26 cellular contexts compared by ENCODE assay signal in genomic region chr16:87343753-87344050, GRCh38. TPM values are rescaled to one million over a fixed set of nuclear protein-coding genes. Genes with fewer than 3 reads are reported as not detected.
A peak's percentile ranks its signal among the peaks of the same experiment; 100 is the strongest.
DNase-seq lines count a peak whose midpoint lies in the region; ATAC-seq, FAIRE-seq and TF ChIP-seq lines count a peak whose summit lies in the region.
"Had no signal": no experiment of that assay in that cellular context is flagged by ENCODE, and none has a peak within 500 bp of the region (broad histone marks: within the 10 kb centered on the region; RNA-seq: fewer than 3 reads in every experiment).

No MANE protein-coding gene starts in this region.

- TF ChIP-seq POLR2A in HepG2 (IDR thresholded peaks at IDR 0.05; ENCODE audit: insufficient read depth in 1 of 2, low read depth in 2 of 2, low read length in 2 of 2) (0 out of 4 replicates have a peak, but pooled peaks of 1 of the 2 experiments have one; percentile 13), lower leg skin (IDR thresholded peaks at IDR 0.05) (no peak)

- no peak overlapping the region for H3K27ac ChIP-seq in CD8-positive, alpha-beta T cell (ENCODE audit: low read depth, low read length)
- no peak overlapping the region for H3K27ac ChIP-seq in HepG2 (ENCODE audit: extremely low read length, insufficient read depth, low read length)
- H3K27ac ChIP-seq: epithelial cell of prostate had no signal

- BruUV-seq in HepG2 (replicated peaks; lab: Mats Ljungman, UMichigan), result no TSS peak

- H2AFZ ChIP-seq in HepG2 (ENCODE audit: low read length), result no peak overlapping the region

- TF ChIP-seq RAD21 in HepG2 (CRISPR knock-in tag; IDR thresholded peaks at IDR 0.05), result no peak

- in situ Hi-C loops in HepG2 (cut with HindIII; ENCODE audit: extremely low pct_ligation_motif_present, low pct_unique_long_range_greater_than_20kb), result no loop called here

- H4K20me1 ChIP-seq in HepG2 (ENCODE audit: insufficient read depth, low read length), result peaks cover 88% of the 10 kb centered on the region

- peak overlapping the region; percentile 67 for H3K27ac Mint-ChIP-seq in activated CD8-positive, alpha-beta T cell treated with anti-CD3 and anti-CD28 coated beads for 36 hours
- H3K27ac Mint-ChIP-seq in activated CD8-positive, alpha-beta T cell treated with anti-CD3 and anti-CD28 coated beads, Interleukin-2, amount 10 ng/mL, durations not matched to agents 7 days and 5 days, result no peak overlapping the region
- H3K27ac Mint-ChIP-seq in CD8-positive, alpha-beta T cell, result peak overlapping the region; percentile 73
- peak overlapping the region; percentile 89 for H3K27ac Mint-ChIP-seq in WTC11
- H3K27ac Mint-ChIP-seq: B cell; memory B cell; stimulated activated memory B cell treated with anti-CD40 and anti-IgM and Interleukin-4, amounts not matched to agents 10 μg/mL and 1 μg/mL and 100 μg/mL, for 72 hours had no signal

- no peak for FAIRE-seq in HepG2 (lab: Jason Lieb, UNC)
- FAIRE-seq: GM12891 had no signal

- no peak for TF ChIP-seq CTCF in activated CD8-positive, alpha-beta T cell treated with anti-CD3 and anti-CD28 coated beads for 36 hours (IDR thresholded peaks at IDR 0.05)
- no peak for TF ChIP-seq CTCF in CD8-positive, alpha-beta T cell (IDR thresholded peaks at IDR 0.05)
- no peak for TF ChIP-seq CTCF in WTC11 (IDR thresholded peaks at IDR 0.05)
- TF ChIP-seq CTCF in HepG2 (CRISPR knock-in tag; IDR thresholded peaks at IDR 0.05), result 0 out of 2 replicates have a peak, but pooled peaks have one; percentile 6
- no peak for TF ChIP-seq CTCF in lower leg skin (IDR thresholded peaks at IDR 0.05)

- no peak for DNase-seq in activated CD8-positive, alpha-beta T cell treated with anti-CD3 and anti-CD28 coated beads for 36 hours
- DNase-seq in activated CD8-positive, alpha-beta T cell treated with anti-CD3 and anti-CD28 coated beads, Interleukin-2, amount 10 ng/mL, durations not matched to agents 7 days and 5 days, result no peak
- no peak for DNase-seq in CD8-positive, alpha-beta T cell
- no peak for DNase-seq in WTC11 (ENCODE audit: low spot score)
- no peak for DNase-seq in HepG2 (ENCODE audit: low spot score)
- no peak for DNase-seq in DMS153 (lab: John Stamatoyannopoulos, UW)
- no peak for DNase-seq in MG63
- DNase-seq in lower leg skin (ENCODE audit: low spot score in 2 of 2), result no peak
- DNase-seq: activated CD4-positive, alpha-beta T cell treated with anti-CD3 and anti-CD28 coated beads for 48 hours; COR-L47; left colon; NCI-H1092 treated with DMSO at 0.1 percent for 48 hours; NCI-H187 treated with DMSO at 0.1 percent for 48 hours; NCI-H526; SIG-M5; stimulated activated CD4-positive, alpha-beta T cell treated with anti-CD3 and anti-CD28 coated beads, Interleukin-2, amount 100 ng/mL, for 48 hours had no signal

- intact Hi-C loops in activated CD8-positive, alpha-beta T cell treated with anti-CD3 and anti-CD28 coated beads for 36 hours (cut with micrococcal nuclease), result no loop called here
- intact Hi-C loops in CD8-positive, alpha-beta T cell (cut with DNase I, micrococcal nuclease), result no loop called here
- intact Hi-C loops in HepG2 (cut with micrococcal nuclease; ENCODE audit: unreplicated experiment) (no loop called here), lower leg skin (cut with DNase I; ENCODE audit: low total_unique reads) (no loop called here)

- ATAC-seq in activated CD8-positive, alpha-beta T cell treated with anti-CD3 and anti-CD28 coated beads for 36 hours, result no peak
- ATAC-seq in activated CD8-positive, alpha-beta T cell treated with anti-CD3 and anti-CD28 coated beads, Interleukin-2, amount 10 ng/mL, durations not matched to agents 7 days and 5 days, result no peak
- no peak for ATAC-seq in CD8-positive, alpha-beta T cell
- ATAC-seq in WTC11 (no peak), HepG2 (peak; percentile 5)
- ATAC-seq: HCT116, left colon had no signal

- TF ChIP-seq EP300 in HepG2 (IDR thresholded peaks at IDR 0.05; ENCODE audit: low read depth in 2 of 2, low read length in 2 of 2), result no peak
- no peak for TF ChIP-seq EP300 in HepG2 (CRISPR knock-in tag; IDR thresholded peaks at IDR 0.05; ENCODE audit: borderline replicate concordance)

- no peak overlapping the region for H3K4me2 ChIP-seq in HepG2 (ENCODE audit: low read depth, low read length)
- H3K4me2 ChIP-seq: smooth muscle cell had no signal

- peaks cover 79% of the 10 kb centered on the region for H3K79me2 ChIP-seq in HepG2 (ENCODE audit: insufficient read depth, low read length)

- H3K27me3 Mint-ChIP-seq in activated CD8-positive, alpha-beta T cell treated with anti-CD3 and anti-CD28 coated beads for 36 hours, result no peaks in the 10 kb centered on the region
- no peaks in the 10 kb centered on the region for H3K27me3 Mint-ChIP-seq in activated CD8-positive, alpha-beta T cell treated with anti-CD3 and anti-CD28 coated beads, Interleukin-2, amount 10 ng/mL, durations not matched to agents 7 days and 5 days (ENCODE audit: low read depth)
- H3K27me3 Mint-ChIP-seq in CD8-positive, alpha-beta T cell (ENCODE audit: low read depth), result no peaks in the 10 kb centered on the region
- no peaks in the 10 kb centered on the region for H3K27me3 Mint-ChIP-seq in WTC11 (ENCODE audit: low read depth)
- H3K27me3 Mint-ChIP-seq: B cell; memory B cell; stimulated activated memory B cell treated with anti-CD40 and anti-IgM and Interleukin-4, amounts not matched to agents 10 μg/mL and 1 μg/mL and 100 μg/mL, for 72 hours had no signal

- H3K4me1 ChIP-seq in CD8-positive, alpha-beta T cell (ENCODE audit: insufficient read depth, low read length), result peaks cover 16% of the 10 kb centered on the region
- H3K4me1 ChIP-seq in HepG2 (ENCODE audit: insufficient read depth, low read length), result no peaks in the 10 kb centered on the region

- no peaks in the 10 kb centered on the region for H3K9me3 ChIP-seq in CD8-positive, alpha-beta T cell (ENCODE audit: low read length)
- H3K9me3 ChIP-seq in HepG2 (ENCODE audit: low read length), result no peaks in the 10 kb centered on the region
- H3K9me3 ChIP-seq in MG63, result no peaks in the 10 kb centered on the region
- H3K9me3 ChIP-seq: heart right ventricle, suprapubic skin had no signal

- H3K4me3 ChIP-seq in CD8-positive, alpha-beta T cell (ENCODE audit: low read depth, low read length), result no peak overlapping the region
- H3K4me3 ChIP-seq in HepG2 (replicated peaks in 1 of 3; ENCODE audit: insufficient read depth in 1 of 3, low read depth in 2 of 3, low read length in 3 of 3), result no peak overlapping the region
- no peak overlapping the region for H3K4me3 ChIP-seq in MG63
- no peak overlapping the region for H3K4me3 ChIP-seq in lower leg skin (ENCODE audit: low read depth, poor library complexity, severe bottlenecking)
- H3K4me3 ChIP-seq: heart right ventricle, smooth muscle cell, suprapubic skin had no signal

- 90% methylated on average over 10 of the region's 11 CpGs for WGBS in HepG2 (ENCODE audit: low lambda C conversion rate)
- 88 to 90% methylated on average over 11 of the region's 11 CpGs for WGBS in lower leg skin, 2 donors

- no peaks in the 10 kb centered on the region for H3K27me3 ChIP-seq in CD8-positive, alpha-beta T cell (ENCODE audit: insufficient read depth, low read length)
- H3K27me3 ChIP-seq in HepG2 (ENCODE audit: control insufficient read depth in 1 of 2, insufficient read depth in 2 of 2, low read length in 2 of 2), result no peaks in the 10 kb centered on the region
- no peaks in the 10 kb centered on the region for H3K27me3 ChIP-seq in MG63
- H3K27me3 ChIP-seq: dorsolateral prefrontal cortex, heart right ventricle, suprapubic skin had no signal

- H3K9ac ChIP-seq in HepG2 (ENCODE audit: insufficient read depth, low read depth, low read length), result no peak overlapping the region

- no peaks in the 10 kb centered on the region for H3K9me3 Mint-ChIP-seq in activated CD8-positive, alpha-beta T cell treated with anti-CD3 and anti-CD28 coated beads for 36 hours
- H3K9me3 Mint-ChIP-seq in activated CD8-positive, alpha-beta T cell treated with anti-CD3 and anti-CD28 coated beads, Interleukin-2, amount 10 ng/mL, durations not matched to agents 7 days and 5 days (ENCODE audit: insufficient read depth), result no peaks in the 10 kb centered on the region
- H3K9me3 Mint-ChIP-seq in CD8-positive, alpha-beta T cell, result no peaks in the 10 kb centered on the region
- H3K9me3 Mint-ChIP-seq in WTC11, result no peaks in the 10 kb centered on the region
- H3K9me3 Mint-ChIP-seq: memory B cell; stimulated activated memory B cell treated with anti-CD40 and anti-IgM and Interleukin-4, amounts not matched to agents 10 μg/mL and 1 μg/mL and 100 μg/mL, for 72 hours had no signal

- peaks cover 11% of the 10 kb centered on the region for H3K36me3 ChIP-seq in CD8-positive, alpha-beta T cell (ENCODE audit: insufficient read depth, low read length)
- H3K36me3 ChIP-seq in HepG2 (replicated peaks in 1 of 2; ENCODE audit: control insufficient read depth in 1 of 2, insufficient read depth in 2 of 2, low read length in 2 of 2) (peaks cover 67 to 90% of the 10 kb centered on the region in 2 experiments), MG63 (no peaks in the 10 kb centered on the region; the same call in 1 of the 2 replicates)

- peaks cover 26% of the 10 kb centered on the region for H3K4me1 Mint-ChIP-seq in activated CD8-positive, alpha-beta T cell treated with anti-CD3 and anti-CD28 coated beads for 36 hours (ENCODE audit: low read depth)
- H3K4me1 Mint-ChIP-seq in activated CD8-positive, alpha-beta T cell treated with anti-CD3 and anti-CD28 coated beads, Interleukin-2, amount 10 ng/mL, durations not matched to agents 7 days and 5 days (ENCODE audit: low read depth), result peaks cover 25% of the 10 kb centered on the region
- peaks cover 28% of the 10 kb centered on the region for H3K4me1 Mint-ChIP-seq in CD8-positive, alpha-beta T cell (ENCODE audit: low read depth)
- H3K4me1 Mint-ChIP-seq in WTC11, result peaks cover 15% of the 10 kb centered on the region

- H3K36me3 Mint-ChIP-seq in activated CD8-positive, alpha-beta T cell treated with anti-CD3 and anti-CD28 coated beads for 36 hours (ENCODE audit: low read depth), result peaks cover 56% of the 10 kb centered on the region
- peaks cover 38% of the 10 kb centered on the region for H3K36me3 Mint-ChIP-seq in activated CD8-positive, alpha-beta T cell treated with anti-CD3 and anti-CD28 coated beads, Interleukin-2, amount 10 ng/mL, durations not matched to agents 7 days and 5 days (ENCODE audit: low read depth)
- peaks cover 70% of the 10 kb centered on the region for H3K36me3 Mint-ChIP-seq in CD8-positive, alpha-beta T cell
- H3K36me3 Mint-ChIP-seq in WTC11, result peaks cover 21% of the 10 kb centered on the region

- CTCF ChIA-PET in activated CD8-positive, alpha-beta T cell treated with anti-CD3 and anti-CD28 coated beads for 36 hours (lab: Charles Lee), result interaction anchor here (0.8 to 1.1 kb wide), 2 partner anchors 12 to 40 kb away, joined by 3 read pairs; partner anchors contain the start of gene FBXO31
- CTCF ChIA-PET in activated CD8-positive, alpha-beta T cell treated with anti-CD3 and anti-CD28 coated beads, Interleukin-2, amount 10 ng/mL, durations not matched to agents 7 days and 5 days (lab: Charles Lee), result interaction anchor here (1.1 kb wide), 1 partner anchor 45 kb away, joined by 3 read pairs; no protein-coding TSS in a partner anchor
- CTCF ChIA-PET in CD8-positive, alpha-beta T cell (lab: Charles Lee), result interaction anchor here (0.9 kb wide), 1 partner anchor 51 kb away, joined by 3 read pairs; no protein-coding TSS in a partner anchor
- CTCF ChIA-PET in WTC11 (lab: Charles Lee) (no interaction called here), HepG2 (lab: Yijun Ruan, JAX; ENCODE audit: low intra/inter-chr PET ratio, low total read pairs) (no interaction called here)

- H3K4me3 Mint-ChIP-seq in activated CD8-positive, alpha-beta T cell treated with anti-CD3 and anti-CD28 coated beads for 36 hours, result peak overlapping the region; percentile 33
- H3K4me3 Mint-ChIP-seq in activated CD8-positive, alpha-beta T cell treated with anti-CD3 and anti-CD28 coated beads, Interleukin-2, amount 10 ng/mL, durations not matched to agents 7 days and 5 days, result no peak overlapping the region
- H3K4me3 Mint-ChIP-seq in CD8-positive, alpha-beta T cell, result peak overlapping the region; percentile 58
- H3K4me3 Mint-ChIP-seq in WTC11, result no peak overlapping the region
- H3K4me3 Mint-ChIP-seq: B cell; memory B cell; stimulated activated memory B cell treated with anti-CD40 and anti-IgM and Interleukin-4, amounts not matched to agents 10 μg/mL and 1 μg/mL and 100 μg/mL, for 72 hours had no signal

- POLR2A ChIA-PET in activated CD8-positive, alpha-beta T cell treated with anti-CD3 and anti-CD28 coated beads for 36 hours (lab: Charles Lee), result interaction anchor here (0.6 kb wide), 1 partner anchor 42 kb away, joined by 3 read pairs; no protein-coding TSS in a partner anchor
- POLR2A ChIA-PET in activated CD8-positive, alpha-beta T cell treated with anti-CD3 and anti-CD28 coated beads, Interleukin-2, amount 10 ng/mL, durations not matched to agents 7 days and 5 days (lab: Charles Lee), result no interaction called here
- POLR2A ChIA-PET in CD8-positive, alpha-beta T cell (lab: Charles Lee), result no interaction called here
- POLR2A ChIA-PET in WTC11 (lab: Charles Lee) (no interaction called here), HepG2 (lab: Yijun Ruan, JAX) (interaction anchor here (0.7 to 1.2 kb wide), 3 partner anchors 12 to 39 kb away, joined by 3 read pairs; partner anchors contain the start of gene C16orf95)

RNA-seq across cellular contexts. Expression of gene C16orf95, which starts 26.5 kb away (rescaled TPM):
- 10 to 100 TPM; 11.5 to 13.6 TPM for total RNA-seq in activated CD8-positive, alpha-beta T cell treated with anti-CD3 and anti-CD28 coated beads for 36 hours
- 1 to 10 TPM; 7.2 to 9.4 TPM for total RNA-seq in activated CD8-positive, alpha-beta T cell treated with anti-CD3 and anti-CD28 coated beads, Interleukin-2, amount 10 ng/mL, durations not matched to agents 7 days and 5 days
- total RNA-seq in CD8-positive, alpha-beta T cell, result 1 to 10 TPM in 1 of 2 experiments, under 1 TPM in 1; 0.76 to 1.2 TPM
- total RNA-seq in WTC11 (2021) (5.7 to 7.5 TPM (median 7.1 TPM) in 3 replicates), HepG2 (2016; rRNA removed; fragmentation: Illumina TruSeq; extraction: Trizol) (7.2 and 8.6 TPM in 2 replicates), lower leg skin (1 to 10 TPM; 1.4 to 2.5 (median 1.9) TPM)
- 20.8 and 21.6 TPM in 2 replicates for total RNA-seq in HepG2 (2016; cell fraction: cytosol; rRNA removed; fragmentation: Illumina TruSeq; extraction: Trizol; ENCODE audit: low read depth)
- 6.9 and 8.1 TPM in 2 replicates for total RNA-seq in HepG2 (2016; cell fraction: insoluble cytoplasmic fraction; rRNA removed; fragmentation: Illumina TruSeq; extraction: Trizol)
- 15.4 and 16.2 TPM in 2 replicates for total RNA-seq in HepG2 (2016; cell fraction: membrane; rRNA removed; fragmentation: Illumina TruSeq; extraction: Trizol)
- total RNA-seq in HepG2 (2016; cell fraction: nucleus; rRNA removed; fragmentation: Illumina TruSeq; extraction: Trizol), result 6.3 TPM in 2 replicates
- 2.0 and 2.8 TPM in 2 replicates for polyA plus RNA-seq in HepG2 (2011; rRNA removed)
- polyA plus RNA-seq in HepG2 (2011; cell fraction: cytosol; rRNA removed), result 1.3 and 3.1 TPM in 2 replicates
- 4.1 and 5.0 TPM in 2 replicates for polyA plus RNA-seq in HepG2 (2011; cell fraction: nucleus; rRNA removed)
- 3.8 and 4.5 TPM in 2 replicates for polyA plus RNA-seq in HepG2 (2012)
- 14.5 and 18.3 TPM in 2 replicates for polyA plus RNA-seq in HepG2 (2016; cell fraction: cytosol; fragmentation: Illumina TruSeq; extraction: Trizol; ENCODE audit: low read depth)
- 6.1 and 7.7 TPM in 2 replicates for polyA plus RNA-seq in HepG2 (2016; cell fraction: insoluble cytoplasmic fraction; fragmentation: Illumina TruSeq; extraction: Trizol; ENCODE audit: low read depth)
- polyA plus RNA-seq in HepG2 (2016; cell fraction: membrane; fragmentation: Illumina TruSeq; extraction: Trizol; ENCODE audit: low read depth), result 13.5 and 16.8 TPM in 2 replicates
- 7.1 and 7.6 TPM in 2 replicates for polyA plus RNA-seq in HepG2 (2016; cell fraction: nucleus; fragmentation: Illumina TruSeq; extraction: Trizol; ENCODE audit: insufficient read depth, low read depth)
- polyA minus RNA-seq in HepG2 (2011; rRNA and poly(A)+ RNA removed; ENCODE audit: low replicate concordance), result 2.1 and 2.6 TPM in 2 replicates
- polyA minus RNA-seq in HepG2 (2011; cell fraction: cytosol; rRNA and poly(A)+ RNA removed), result 0.79 and 1.4 TPM in 2 replicates
- polyA minus RNA-seq in HepG2 (2011; cell fraction: nucleus; rRNA and poly(A)+ RNA removed), result 3.7 and 5.0 TPM in 2 replicates
- total RNA-seq in MG63 (2014; rRNA removed; shearing (Covaris generic); ENCODE audit: low replicate concordance), result 6.6 TPM in 1 of 2 replicates, not detected in the other

RNA-seq across cellular contexts. Expression of gene FBXO31, which starts 39.9 kb away (rescaled TPM):
- total RNA-seq in activated CD8-positive, alpha-beta T cell treated with anti-CD3 and anti-CD28 coated beads for 36 hours, result 10 to 100 TPM; 32.0 to 32.7 TPM
- 10 to 100 TPM; 29.3 to 30.1 TPM for total RNA-seq in activated CD8-positive, alpha-beta T cell treated with anti-CD3 and anti-CD28 coated beads, Interleukin-2, amount 10 ng/mL, durations not matched to agents 7 days and 5 days
- total RNA-seq in CD8-positive, alpha-beta T cell, result 10 to 100 TPM; 34.7 to 46.8 TPM
- total RNA-seq in WTC11 (2021), result 20.8 to 24.2 TPM (median 22.6 TPM) in 3 replicates
- total RNA-seq in HepG2 (2016; rRNA removed; fragmentation: Illumina TruSeq; extraction: Trizol), result 81.3 and 92.4 TPM in 2 replicates
- 18.3 and 22.9 TPM in 2 replicates for total RNA-seq in HepG2 (2016; cell fraction: cytosol; rRNA removed; fragmentation: Illumina TruSeq; extraction: Trizol; ENCODE audit: low read depth)
- 64.5 and 91.5 TPM in 2 replicates for total RNA-seq in HepG2 (2016; cell fraction: insoluble cytoplasmic fraction; rRNA removed; fragmentation: Illumina TruSeq; extraction: Trizol)
- total RNA-seq in HepG2 (2016; cell fraction: membrane; rRNA removed; fragmentation: Illumina TruSeq; extraction: Trizol), result 33.7 and 38.0 TPM in 2 replicates
- 94.4 and 107 TPM in 2 replicates for total RNA-seq in HepG2 (2016; cell fraction: nucleus; rRNA removed; fragmentation: Illumina TruSeq; extraction: Trizol)
- polyA plus RNA-seq in HepG2 (2011; rRNA removed), result 101 and 118 TPM in 2 replicates
- polyA plus RNA-seq in HepG2 (2011; cell fraction: cytosol; rRNA removed), result 51.6 and 63.1 TPM in 2 replicates
- 393 and 579 TPM in 2 replicates for polyA plus RNA-seq in HepG2 (2011; cell fraction: nucleus; rRNA removed)
- polyA plus RNA-seq in HepG2 (2012), result 75.5 and 101 TPM in 2 replicates
- 6.1 and 6.4 TPM in 2 replicates for polyA plus RNA-seq in HepG2 (2016; cell fraction: cytosol; fragmentation: Illumina TruSeq; extraction: Trizol; ENCODE audit: low read depth)
- polyA plus RNA-seq in HepG2 (2016; cell fraction: insoluble cytoplasmic fraction; fragmentation: Illumina TruSeq; extraction: Trizol; ENCODE audit: low read depth), result 57.9 and 71.3 TPM in 2 replicates
- polyA plus RNA-seq in HepG2 (2016; cell fraction: membrane; fragmentation: Illumina TruSeq; extraction: Trizol; ENCODE audit: low read depth), result 18.2 and 18.3 TPM in 2 replicates
- polyA plus RNA-seq in HepG2 (2016; cell fraction: nucleus; fragmentation: Illumina TruSeq; extraction: Trizol; ENCODE audit: insufficient read depth, low read depth), result 256 and 269 TPM in 2 replicates
- polyA minus RNA-seq in HepG2 (2011; rRNA and poly(A)+ RNA removed; ENCODE audit: low replicate concordance), result 29.6 and 164 TPM in 2 replicates
- 53.4 and 63.9 TPM in 2 replicates for polyA minus RNA-seq in HepG2 (2011; cell fraction: cytosol; rRNA and poly(A)+ RNA removed)
- 202 and 208 TPM in 2 replicates for polyA minus RNA-seq in HepG2 (2011; cell fraction: nucleus; rRNA and poly(A)+ RNA removed)
- 12.6 and 33.4 TPM in 2 replicates for total RNA-seq in MG63 (2014; rRNA removed; shearing (Covaris generic); ENCODE audit: low replicate concordance)
- 100 to 1,000 TPM in 2 of 4 donors, 10 to 100 TPM in 2; 64.3 to 127 (median 84.1) TPM for total RNA-seq in lower leg skin

RNA-seq across cellular contexts. Expression of gene MAP1LC3B, which starts 48.4 kb away (rescaled TPM):
- 10 to 100 TPM; 55.3 to 58.1 TPM for total RNA-seq in activated CD8-positive, alpha-beta T cell treated with anti-CD3 and anti-CD28 coated beads for 36 hours
- 10 to 100 TPM; 40.2 to 45.3 TPM for total RNA-seq in activated CD8-positive, alpha-beta T cell treated with anti-CD3 and anti-CD28 coated beads, Interleukin-2, amount 10 ng/mL, durations not matched to agents 7 days and 5 days
- 100 to 1,000 TPM; 104 to 108 TPM for total RNA-seq in CD8-positive, alpha-beta T cell
- total RNA-seq in WTC11 (2021) (40.1 to 46.9 TPM (median 43.2 TPM) in 3 replicates), HepG2 (2016; rRNA removed; fragmentation: Illumina TruSeq; extraction: Trizol) (15.7 and 30.6 TPM in 2 replicates), lower leg skin (10 to 100 TPM; 73.8 to 76.4 (median 74.5) TPM)
- 5.5 and 7.0 TPM in 2 replicates for total RNA-seq in HepG2 (2016; cell fraction: cytosol; rRNA removed; fragmentation: Illumina TruSeq; extraction: Trizol; ENCODE audit: low read depth)
- 15.9 and 27.1 TPM in 2 replicates for total RNA-seq in HepG2 (2016; cell fraction: insoluble cytoplasmic fraction; rRNA removed; fragmentation: Illumina TruSeq; extraction: Trizol)
- total RNA-seq in HepG2 (2016; cell fraction: membrane; rRNA removed; fragmentation: Illumina TruSeq; extraction: Trizol), result 24.8 and 26.3 TPM in 2 replicates
- total RNA-seq in HepG2 (2016; cell fraction: nucleus; rRNA removed; fragmentation: Illumina TruSeq; extraction: Trizol), result 22.0 and 22.3 TPM in 2 replicates
- 37.4 and 37.9 TPM in 2 replicates for polyA plus RNA-seq in HepG2 (2011; rRNA removed)
- 18.1 and 36.3 TPM in 2 replicates for polyA plus RNA-seq in HepG2 (2011; cell fraction: cytosol; rRNA removed)
- polyA plus RNA-seq in HepG2 (2011; cell fraction: nucleus; rRNA removed), result 15.1 and 23.4 TPM in 2 replicates
- polyA plus RNA-seq in HepG2 (2012), result 68.5 and 98.3 TPM in 2 replicates
- 9.9 and 13.1 TPM in 2 replicates for polyA plus RNA-seq in HepG2 (2016; cell fraction: cytosol; fragmentation: Illumina TruSeq; extraction: Trizol; ENCODE audit: low read depth)
- 65.5 and 71.9 TPM in 2 replicates for polyA plus RNA-seq in HepG2 (2016; cell fraction: insoluble cytoplasmic fraction; fragmentation: Illumina TruSeq; extraction: Trizol; ENCODE audit: low read depth)
- 26.7 and 27.4 TPM in 2 replicates for polyA plus RNA-seq in HepG2 (2016; cell fraction: membrane; fragmentation: Illumina TruSeq; extraction: Trizol; ENCODE audit: low read depth)
- polyA plus RNA-seq in HepG2 (2016; cell fraction: nucleus; fragmentation: Illumina TruSeq; extraction: Trizol; ENCODE audit: insufficient read depth, low read depth), result 42.6 and 45.0 TPM in 2 replicates
- polyA minus RNA-seq in HepG2 (2011; rRNA and poly(A)+ RNA removed; ENCODE audit: low replicate concordance), result 13.2 and 15.8 TPM in 2 replicates
- polyA minus RNA-seq in HepG2 (2011; cell fraction: cytosol; rRNA and poly(A)+ RNA removed), result 22.2 and 35.4 TPM in 2 replicates
- 23.0 and 32.7 TPM in 2 replicates for polyA minus RNA-seq in HepG2 (2011; cell fraction: nucleus; rRNA and poly(A)+ RNA removed)
- total RNA-seq in MG63 (2014; rRNA removed; shearing (Covaris generic); ENCODE audit: low replicate concordance), result 7.9 and 16.0 TPM in 2 replicates

Comparison
In these comparisons a context has a peak if more than half of its experiments do, and no peak if none do; other contexts are left out.
1. H3K4me3 Mint-ChIP-seq: peak in activated CD8-positive, alpha-beta T cell treated with anti-CD3 and anti-CD28 coated beads for 36 hours (single experiment) and CD8-positive, alpha-beta T cell (single experiment); none in activated CD8-positive, alpha-beta T cell treated with anti-CD3 and anti-CD28 coated beads, Interleukin-2, amount 10 ng/mL, durations not matched to agents 7 days and 5 days (single experiment) and WTC11 (single experiment).
2. POLR2A ChIA-PET loops: an anchor here in activated CD8-positive, alpha-beta T cell treated with anti-CD3 and anti-CD28 coated beads for 36 hours (0.6 kb wide) and HepG2 (0.7 to 1.2 kb wide); none called in activated CD8-positive, alpha-beta T cell treated with anti-CD3 and anti-CD28 coated beads, Interleukin-2, amount 10 ng/mL, durations not matched to agents 7 days and 5 days, CD8-positive, alpha-beta T cell and WTC11.
3. CTCF ChIA-PET loops: an anchor here in activated CD8-positive, alpha-beta T cell treated with anti-CD3 and anti-CD28 coated beads for 36 hours (0.8 to 1.1 kb wide), activated CD8-positive, alpha-beta T cell treated with anti-CD3 and anti-CD28 coated beads, Interleukin-2, amount 10 ng/mL, durations not matched to agents 7 days and 5 days (1.1 kb wide) and CD8-positive, alpha-beta T cell (0.9 kb wide); none called in WTC11 and HepG2.